In the genomic region with DNA sequence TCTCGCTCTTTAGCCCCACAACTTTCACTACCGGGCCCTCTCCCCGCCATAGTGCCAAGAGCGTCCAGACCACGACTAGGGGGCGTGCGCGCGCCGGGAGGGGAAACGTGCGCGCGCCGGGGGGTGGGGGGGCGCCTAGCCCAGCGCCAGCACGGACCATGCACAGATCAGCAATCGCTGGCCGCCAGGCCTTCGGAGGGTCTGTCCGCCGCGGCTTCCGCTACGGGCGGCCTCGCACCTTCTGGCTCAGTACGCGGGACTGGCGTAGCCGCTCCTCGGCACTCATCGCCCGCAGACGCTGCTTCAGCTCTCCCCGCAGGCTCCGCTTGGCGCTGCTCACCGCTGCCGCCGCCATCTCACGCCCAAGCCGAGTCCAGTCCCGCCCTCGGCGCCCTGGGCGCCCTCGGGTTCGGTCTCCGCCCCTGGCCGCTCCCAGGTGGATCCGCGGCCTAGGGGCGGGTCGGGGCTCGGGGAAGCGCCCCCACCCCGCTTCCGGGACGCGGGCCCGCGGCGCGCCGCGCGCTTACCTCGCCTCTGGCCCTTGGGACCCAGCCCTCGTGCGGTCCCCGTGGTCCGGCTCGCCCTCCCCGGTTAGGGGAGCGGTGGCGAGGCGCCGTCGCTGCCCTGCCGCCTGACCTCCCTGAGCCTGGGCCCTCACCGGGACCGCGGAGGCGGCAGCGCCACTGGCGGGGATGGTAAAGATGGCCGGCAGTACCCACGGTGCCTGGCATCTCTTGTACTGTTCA, we compare ENCODE assay signal across 7 cellular contexts. TPM values are rescaled to one million over a fixed set of nuclear protein-coding genes. Genes with fewer than 3 reads are reported as not detected.
DNase-seq lines count a peak whose midpoint lies in the region; ATAC-seq, FAIRE-seq and TF ChIP-seq lines count a peak whose summit lies in the region.

A gene (minus strand): TSS at position 381 of the 746 bp plus-strand sequence. CDS start 26 bp downstream, at position 355.

- H3K36me3 Mint-ChIP-seq in astrocyte (ENCODE audit: low read depth, unreplicated experiment): no peaks in the 10 kb centered on the region

- DNase-seq in NCI-H1417 (lab: John Stamatoyannopoulos, UW) (peak; percentile 64 to 98 (median 97)), astrocyte (ENCODE audit: low read depth) (peak; percentile 59), hepatocyte (ENCODE audit: low spot score) (peak; percentile 92), retina (peak; percentile 93)

- under 1% methylated on average over 45 of the region's 90 CpGs for WGBS in hepatocyte (ENCODE audit: low lambda C conversion rate, missing lambda C conversion rate)

- no peaks in the 10 kb centered on the region for H3K9me3 Mint-ChIP-seq in astrocyte (ENCODE audit: unreplicated experiment)

- no peaks in the 10 kb centered on the region for H4K20me1 ChIP-seq in astrocyte (ENCODE audit: insufficient read depth, low read length)
- no peaks in the 10 kb centered on the region for H4K20me1 ChIP-seq in hepatocyte (ENCODE audit: insufficient read depth, poor library complexity, severe bottlenecking)

- H3K27ac ChIP-seq in astrocyte (ENCODE audit: low read depth, low read length): peak within 1 kb of the TSS; percentile 83
- H3K27ac ChIP-seq in hepatocyte: peak within 1 kb of the TSS; percentile 100

- H3K4me2 ChIP-seq in astrocyte (ENCODE audit: low read length) (peak within 1 kb of the TSS; percentile 91), hepatocyte (peak within 1 kb of the TSS; percentile 82)

- peak within 1 kb of the TSS; percentile 96 for H3K27ac Mint-ChIP-seq in astrocyte (ENCODE audit: unreplicated experiment)

- H3K4me1 ChIP-seq in astrocyte (ENCODE audit: insufficient read depth, low read length) (peaks cover 3% of the 10 kb centered on the region), hepatocyte (ENCODE audit: insufficient read depth) (peaks cover 13% of the 10 kb centered on the region)

- ATAC-seq in HG02763 (IDR thresholded peaks at IDR 0.05; ENCODE audit: unreplicated experiment): peak; percentile 69

- TF ChIP-seq CTCF in astrocyte (IDR thresholded peaks at IDR 0.05; ENCODE audit: insufficient read depth, low read depth, low read length) (no peak), hepatocyte (IDR thresholded peaks at IDR 0.05; ENCODE audit: poor library complexity) (peak; percentile 53)

- peak within 1 kb of the TSS; percentile 99 for H3K4me3 Mint-ChIP-seq in astrocyte (ENCODE audit: unreplicated experiment)

- peaks cover 12% of the 10 kb centered on the region for H3K79me2 ChIP-seq in astrocyte (ENCODE audit: insufficient read depth, low read length)
- H3K79me2 ChIP-seq in hepatocyte: peaks cover 47% of the 10 kb centered on the region

- H3K27me3 Mint-ChIP-seq in astrocyte (ENCODE audit: low read depth, unreplicated experiment): no peaks in the 10 kb centered on the region

- H3K9me3 ChIP-seq in astrocyte (ENCODE audit: insufficient read depth, low read depth, low read length) (no peaks in the 10 kb centered on the region), hepatocyte (ENCODE audit: low read depth) (no peaks in the 10 kb centered on the region)

- H3K4me3 ChIP-seq in astrocyte (ENCODE audit: insufficient read depth, low read depth, low read length) (peak within 1 kb of the TSS; percentile 70), hepatocyte (peak within 1 kb of the TSS; percentile 62)

- H3K27me3 ChIP-seq in astrocyte (ENCODE audit: insufficient read depth, low read length) (no peaks in the 10 kb centered on the region), hepatocyte (no peaks in the 10 kb centered on the region)

- intact Hi-C loops in T-helper 2 cell treated with Interferon-gamma antibody and Interleukin-4, amounts not matched to agents 100 ng/mL and 5 ng/mL, for 36 hours (cut with micrococcal nuclease): loop anchor here (1.0 to 2.0 kb wide), 6 partner anchors 26 to 256 kb away; a partner anchor contains a TSS

- H2AFZ ChIP-seq in astrocyte (ENCODE audit: low read depth, low read length) (peak within 1 kb of the TSS; percentile 90), hepatocyte (peak within 1 kb of the TSS; percentile 97)

- H3K9ac ChIP-seq in astrocyte (ENCODE audit: low read length): peak within 1 kb of the TSS; percentile 90

- FAIRE-seq in astrocyte (lab: Jason Lieb, UNC): no peak

- H3K36me3 ChIP-seq in astrocyte (ENCODE audit: insufficient read depth, low read length) (no peaks in the 10 kb centered on the region), hepatocyte (replicated peaks; ENCODE audit: insufficient read depth, low read depth) (no peaks in the 10 kb centered on the region)

- peak; percentile 81 for TF ChIP-seq POLR2A in GM15510 (IDR thresholded peaks at IDR 0.05; ENCODE audit: borderline replicate concordance, extremely low read depth, insufficient read length)

- H3K9me2 ChIP-seq in hepatocyte (replicated peaks; ENCODE audit: insufficient read depth): no peaks in the 10 kb centered on the region

- peaks cover 8% of the 10 kb centered on the region for H3K4me1 Mint-ChIP-seq in astrocyte (ENCODE audit: low read depth, unreplicated experiment)

RNA-seq across cellular contexts. Expression of the gene that starts here (rescaled TPM):
- total RNA-seq in T-helper 2 cell treated with Interferon-gamma antibody and Interleukin-4, amounts not matched to agents 100 ng/mL and 5 ng/mL, for 36 hours: 32.7 and 34.4 TPM in 2 replicates
- total RNA-seq in astrocyte: 20.0 TPM in 2 replicates
- total RNA-seq in hepatocyte: 89.4 and 99.9 TPM in 2 replicates
- polyA plus RNA-seq in hepatocyte: 84.0 and 84.5 TPM in 2 replicates

Comparison
In these comparisons a context has a peak if more than half of its experiments do, and no peak if none do; other contexts are left out.
1. Peak in every context shown above with its lines: DNase-seq, ATAC-seq, H3K4me3 ChIP-seq and H3K27ac ChIP-seq.